9 cellular contexts compared by ENCODE assay signal in the genomic region with DNA sequence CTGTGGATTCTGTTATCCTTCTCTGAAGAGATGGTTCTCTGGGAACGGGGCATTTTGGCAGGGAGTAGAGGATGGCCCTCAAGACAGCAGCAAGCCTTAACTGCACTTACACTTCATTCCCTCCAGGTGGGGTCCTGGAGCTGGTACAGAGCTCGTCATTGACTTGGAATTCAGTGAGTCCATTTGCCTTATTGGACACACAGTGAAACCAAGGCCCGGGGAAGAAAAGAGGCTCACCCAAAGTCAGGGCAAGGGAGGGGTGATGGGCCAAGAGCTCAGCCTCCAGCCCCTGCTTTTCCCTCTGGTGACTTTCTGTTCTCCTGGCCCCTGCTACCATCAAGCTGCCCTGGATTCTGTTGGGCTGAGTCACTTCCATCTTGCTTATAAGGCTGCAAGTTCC.
DNase-seq lines count a peak whose midpoint lies in the region; ATAC-seq lines count a peak whose summit lies in the region.
"Had no signal": no experiment of that assay in that cellular context is flagged by ENCODE, and none has a peak within 500 bp of the region (broad histone marks: within the 10 kb centered on the region; RNA-seq: fewer than 3 reads in every experiment).

No MANE protein-coding gene starts in this region.

- peaks cover 17% of the 10 kb centered on the region for H3K4me1 Mint-ChIP-seq in activated CD4-positive, alpha-beta T cell treated with anti-CD3 and anti-CD28 coated beads, Interleukin-2, amount 10 ng/mL, durations not matched to agents 7 days and 5 days

- H3K9me3 ChIP-seq in iPS DF 6.9 (ENCODE audit: control insufficient read depth, insufficient read depth, low read length) = no peaks in the 10 kb centered on the region

- H3K9me3 Mint-ChIP-seq in activated CD4-positive, alpha-beta T cell treated with anti-CD3 and anti-CD28 coated beads, Interleukin-2, amount 10 ng/mL, durations not matched to agents 7 days and 5 days = no peaks in the 10 kb centered on the region

- peaks cover 25% of the 10 kb centered on the region for H3K27me3 Mint-ChIP-seq in activated CD4-positive, alpha-beta T cell treated with anti-CD3 and anti-CD28 coated beads, Interleukin-2, amount 10 ng/mL, durations not matched to agents 7 days and 5 days

- peak; percentile 25 for DNase-seq in activated CD4-positive, alpha-beta T cell treated with anti-CD3 and anti-CD28 coated beads, Interleukin-2, amount 10 ng/mL, durations not matched to agents 7 days and 5 days
- no peak for DNase-seq in activated CD4-positive, alpha-beta T cell treated with anti-CD3 and anti-CD28 coated beads for 1 hour
- DNase-seq in Kasumi-1 (lab: John Stamatoyannopoulos, UW) (peak; percentile 62 to 67), T1000 (lab: John Stamatoyannopoulos, UW) (peak; percentile 33), iPS DF 6.9 (ENCODE audit: low read depth, low spot score) (peak; percentile 61), GM19240 (ENCODE audit: insufficient read length, low spot score) (no peak)

- H3K36me3 Mint-ChIP-seq in activated CD4-positive, alpha-beta T cell treated with anti-CD3 and anti-CD28 coated beads, Interleukin-2, amount 10 ng/mL, durations not matched to agents 7 days and 5 days (ENCODE audit: low read depth) = no peaks in the 10 kb centered on the region

- H3K27me3 ChIP-seq in iPS DF 6.9 (ENCODE audit: control insufficient read depth, insufficient read depth, low read length) = no peaks in the 10 kb centered on the region

- H3K4me3 Mint-ChIP-seq in activated CD4-positive, alpha-beta T cell treated with anti-CD3 and anti-CD28 coated beads, Interleukin-2, amount 10 ng/mL, durations not matched to agents 7 days and 5 days = no peak overlapping the region
- H3K4me3 Mint-ChIP-seq: dendritic cell treated with granulocyte-macrophage colony-stimulating factor and Interleukin-4, amounts not matched to agents 40 ng/mL and 50 ng/mL, for 4 days had no signal

- WGBS in iPS DF 6.9 (ENCODE audit: insufficient coverage, insufficient read length) = no CpG with 5 or more reads among the region's 3 CpGs

- no peak for ATAC-seq in GM18867 (IDR thresholded peaks at IDR 0.05; ENCODE audit: unreplicated experiment)
- no peak for ATAC-seq in GM18870 (IDR thresholded peaks at IDR 0.05; ENCODE audit: unreplicated experiment)

- POLR2A ChIA-PET in activated CD4-positive, alpha-beta T cell treated with anti-CD3 and anti-CD28 coated beads, Interleukin-2, amount 10 ng/mL, durations not matched to agents 7 days and 5 days (lab: Charles Lee) = no interaction called here

- no peak overlapping the region for H3K27ac Mint-ChIP-seq in activated CD4-positive, alpha-beta T cell treated with anti-CD3 and anti-CD28 coated beads, Interleukin-2, amount 10 ng/mL, durations not matched to agents 7 days and 5 days
- H3K27ac Mint-ChIP-seq: dendritic cell treated with granulocyte-macrophage colony-stimulating factor and Interleukin-4, amounts not matched to agents 40 ng/mL and 50 ng/mL, for 4 days had no signal

- H3K36me3 ChIP-seq in iPS DF 6.9 (ENCODE audit: control insufficient read depth, insufficient read depth, low read length) = no peaks in the 10 kb centered on the region

- no peak overlapping the region for H3K27ac ChIP-seq in iPS DF 6.9 (ENCODE audit: low read length)

- CTCF ChIA-PET in activated CD4-positive, alpha-beta T cell treated with anti-CD3 and anti-CD28 coated beads, Interleukin-2, amount 10 ng/mL, durations not matched to agents 7 days and 5 days (lab: Charles Lee) = interaction anchor here (0.6 to 1.2 kb wide), 6 partner anchors 15 to 1357 kb away, joined by 3 to 5 read pairs (median 4); no protein-coding TSS in a partner anchor

- 0 out of 2 replicates have a peak, but pooled peaks cover 2% of the 10 kb centered on the region for H3K4me1 ChIP-seq in iPS DF 6.9 (ENCODE audit: control insufficient read depth, insufficient read depth, low read length)

- H3K4me3 ChIP-seq in iPS DF 6.9 (ENCODE audit: low read length) = no peak overlapping the region

Comparison
In these comparisons a context has a peak if more than half of its experiments do, and no peak if none do; other contexts are left out.
1. DNase-seq: peak in activated CD4-positive, alpha-beta T cell treated with anti-CD3 and anti-CD28 coated beads, Interleukin-2, amount 10 ng/mL, durations not matched to agents 7 days and 5 days (single experiment), Kasumi-1 (2 of 2), T1000 (single experiment) and iPS DF 6.9 (single experiment); none in activated CD4-positive, alpha-beta T cell treated with anti-CD3 and anti-CD28 coated beads for 1 hour (single experiment) and GM19240 (single experiment).